Comparison of ENCODE assay signal across 1 cellular context in genomic region chr18:9008203-9008708, GRCh38.
A peak's percentile ranks its signal among the peaks of the same experiment; 100 is the strongest.
TF ChIP-seq lines count a peak whose summit lies in the region.

No MANE protein-coding gene starts in this region.

TF ChIP-seq in endothelial cell of umbilical vein, 7 proteins besides CTCF, POLR2A, EP300 and RAD21:
- TF ChIP-seq FOS (IDR thresholded peaks at IDR 0.05; ENCODE audit: borderline replicate concordance, insufficient read depth, low read length): peak; percentile 55
- TF ChIP-seq POLR2AphosphoS5 (IDR thresholded peaks at IDR 0.05; ENCODE audit: insufficient read depth, low read depth, low read length): no peak
